In the genomic region with DNA sequence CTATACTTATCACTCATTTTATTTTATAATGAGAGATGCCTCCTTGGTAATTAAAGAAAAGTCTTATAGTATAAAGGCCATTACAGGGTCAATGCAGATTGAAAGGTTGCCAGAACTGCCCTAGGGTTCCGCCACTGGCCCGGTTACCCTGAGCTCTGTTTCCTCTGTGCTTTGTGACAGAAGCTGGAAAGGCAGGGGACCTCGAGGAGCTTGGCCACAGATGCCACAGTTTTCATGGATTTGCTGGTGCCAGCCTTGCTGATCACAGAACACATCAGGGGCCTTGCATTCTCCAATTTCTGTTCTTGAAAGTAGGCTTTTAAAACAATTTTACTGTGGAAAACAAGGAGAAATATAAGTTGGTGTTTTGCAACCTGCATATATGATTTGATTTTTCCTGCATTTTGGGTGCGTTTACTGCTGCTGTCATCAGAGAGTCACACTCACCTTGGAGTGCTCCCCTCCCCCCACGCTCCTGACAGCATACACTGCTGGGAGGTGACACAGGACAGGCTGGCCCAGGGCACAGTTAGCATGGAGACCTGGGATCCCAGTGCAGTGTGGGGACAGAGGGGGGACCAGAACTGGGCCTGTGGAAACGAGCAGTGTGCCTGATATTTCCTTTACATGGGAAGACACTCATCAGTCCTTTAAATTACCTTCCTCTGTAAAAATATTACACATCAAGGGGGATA, we compare ENCODE assay signal across 20 cellular contexts.
"Had no signal": no experiment of that assay in that cellular context is flagged by ENCODE, and none has a peak within 500 bp of the region (broad histone marks: within the 10 kb centered on the region; RNA-seq: fewer than 3 reads in every experiment).

No MANE protein-coding gene starts in this region.

- H3K9me3 Mint-ChIP-seq: activated naive CD8-positive, alpha-beta T cell treated with anti-CD3 and anti-CD28 coated beads for 36 hours; activated T-cell treated with anti-CD3 and anti-CD28 coated beads, Interleukin-2, amount 50 U/mL, for 4 hours; natural killer cell; T-helper 1 cell treated with Interleukin-12 subunit alpha and Interleukin-12 subunit beta and Interleukin-4 antibody, amounts not matched to agents 30 μg/mL and 1 μg/mL, for 36 hours had no signal

- H3K27me3 ChIP-seq: breast epithelium had no signal

- H3K9me3 ChIP-seq: breast epithelium, left lung, upper lobe of right lung had no signal

- DNase-seq: activated CD4-positive, alpha-beta T cell treated with anti-CD3 and anti-CD28 coated beads for 4 hours; activated CD4-positive, alpha-beta T cell treated with anti-CD3 and anti-CD28 coated beads, Interleukin-2, amount 50 U/mL, for 48 hours; activated CD4-positive, CD25-positive, alpha-beta regulatory T cell; activated CD8-positive, alpha-beta memory T cell treated with anti-CD3 and anti-CD28 coated beads, Interleukin-2, amount 50 U/mL, for 48 hours; activated naive CD4-positive, alpha-beta T cell treated with Interleukin-2 at 50 U/mL for 16 hours; activated naive CD8-positive, alpha-beta T cell treated with anti-CD3 and anti-CD28 coated beads for 36 hours; activated T-cell treated with anti-CD3 and anti-CD28 coated beads, Interleukin-2, amount 50 U/mL, for 4 hours; kidney; left lung; mammary epithelial cell; natural killer cell; retina; stimulated activated CD4-positive, alpha-beta T cell treated with anti-CD3 and anti-CD28 coated beads, Interleukin-4, amount 100 ng/mL, for 24 hours; stimulated activated naive CD8-positive, alpha-beta T cell treated with anti-CD3 and anti-CD28 coated beads, Interleukin-15, Interleukin-2, amounts not matched to agents 100 U/mL and 50 U/mL, for 24 hours; T1000; upper lobe of right lung had no signal

- H3K27ac ChIP-seq: breast epithelium, left lung, upper lobe of right lung had no signal

- H3K36me3 ChIP-seq: breast epithelium, left lung, upper lobe of right lung had no signal

- H3K27ac Mint-ChIP-seq: activated naive CD8-positive, alpha-beta T cell treated with anti-CD3 and anti-CD28 coated beads for 36 hours; mesothelial cell of epicardium; progenitor cell of endocrine pancreas; T-helper 1 cell treated with Interleukin-12 subunit alpha and Interleukin-12 subunit beta and Interleukin-4 antibody, amounts not matched to agents 30 μg/mL and 1 μg/mL, for 36 hours had no signal

- H3K36me3 Mint-ChIP-seq: activated naive CD8-positive, alpha-beta T cell treated with anti-CD3 and anti-CD28 coated beads for 36 hours; mesothelial cell of epicardium had no signal

- H3K4me1 ChIP-seq: breast epithelium, left lung, upper lobe of right lung had no signal

- H3K4me3 Mint-ChIP-seq: activated naive CD8-positive, alpha-beta T cell treated with anti-CD3 and anti-CD28 coated beads for 36 hours; activated T-cell treated with anti-CD3 and anti-CD28 coated beads, Interleukin-2, amount 50 U/mL, for 4 hours; mesothelial cell of epicardium; natural killer cell; T-helper 1 cell treated with Interleukin-12 subunit alpha and Interleukin-12 subunit beta and Interleukin-4 antibody, amounts not matched to agents 30 μg/mL and 1 μg/mL, for 36 hours had no signal

- H3K4me1 Mint-ChIP-seq: activated naive CD8-positive, alpha-beta T cell treated with anti-CD3 and anti-CD28 coated beads for 36 hours had no signal

- ATAC-seq: activated T-cell treated with anti-CD3 and anti-CD28 coated beads, Interleukin-2, amount 50 U/mL, for 4 hours; left lung; natural killer cell; stimulated activated naive CD8-positive, alpha-beta T cell treated with anti-CD3 and anti-CD28 coated beads, Interleukin-15, Interleukin-2, amounts not matched to agents 100 U/mL and 50 U/mL, for 24 hours; upper lobe of right lung had no signal

- H3K4me3 ChIP-seq: breast epithelium, left lung, upper lobe of right lung had no signal
